Comparison of ENCODE assay signal across 8 cellular contexts in the genomic region with DNA sequence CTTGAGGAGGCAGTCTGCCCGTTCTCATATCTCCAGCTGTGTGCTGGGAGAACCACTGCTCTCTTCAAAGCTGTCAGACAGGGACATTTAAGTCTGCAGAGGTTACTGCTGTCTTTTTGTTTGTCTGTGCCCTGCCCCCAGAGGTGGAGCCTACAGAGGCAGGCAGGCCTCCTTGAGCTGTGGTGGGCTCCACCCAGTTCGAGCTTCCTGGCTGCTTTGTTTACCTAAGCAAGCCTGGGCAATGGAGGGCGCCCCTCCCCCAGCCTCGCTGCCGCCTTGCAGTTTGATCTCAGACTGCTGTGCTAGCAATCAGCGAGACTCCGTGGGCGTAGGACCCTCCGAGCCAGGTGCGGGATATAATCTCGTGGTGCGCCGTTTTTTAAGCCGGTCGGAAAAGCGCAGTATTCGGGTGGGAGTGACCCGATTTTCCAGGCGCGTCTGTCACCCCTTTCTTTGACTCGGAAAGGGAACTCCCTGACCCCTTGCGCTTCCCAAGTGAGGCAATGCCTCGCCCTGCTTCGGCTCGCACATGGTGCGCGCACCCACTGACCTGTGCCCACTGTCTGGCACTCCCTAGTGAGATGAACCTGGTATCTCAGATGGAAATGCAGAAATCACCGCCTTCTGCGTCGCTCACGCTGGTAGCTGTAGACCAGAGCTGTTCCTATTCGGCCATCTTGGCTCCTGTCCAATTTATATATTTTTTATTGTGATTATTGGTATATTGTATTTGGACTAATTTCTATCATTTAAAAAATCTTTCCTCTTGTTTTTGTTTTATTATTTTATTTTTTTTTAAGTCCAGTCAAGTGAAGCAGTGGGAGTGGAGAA. TPM values are rescaled to one million over a fixed set of nuclear protein-coding genes. Genes with fewer than 3 reads are reported as not detected.
DNase-seq lines count a peak whose midpoint lies in the region; ATAC-seq, FAIRE-seq and TF ChIP-seq lines count a peak whose summit lies in the region.
"Not testable (repeated sequence)": the region's sequence is repeated elsewhere in the genome, so short reads cannot be mapped to it uniquely, and the experiment has no call there.

No MANE protein-coding gene starts in this region.

- peaks cover 0 to 11% (median 10%) of the 10 kb centered on the region in 7 donors for H3K9me3 Mint-ChIP-seq in CD4-positive, CD25-positive, alpha-beta regulatory T cell
- not testable (repeated sequence) for H3K9me3 Mint-ChIP-seq in T-helper 1 cell treated with Interleukin-12 subunit alpha and Interleukin-12 subunit beta and Interleukin-4 antibody, amounts not matched to agents 30 μg/mL and 1 μg/mL, for 36 hours; activated CD8-positive, alpha-beta T cell treated with anti-CD3 and anti-CD28 coated beads, Interleukin-2, amount 10 ng/mL, durations not matched to agents 7 days and 5 days (ENCODE audit: insufficient read depth); neural crest cell

- H3K27me3 Mint-ChIP-seq in CD4-positive, CD25-positive, alpha-beta regulatory T cell; T-helper 1 cell treated with Interleukin-12 subunit alpha and Interleukin-12 subunit beta and Interleukin-4 antibody, amounts not matched to agents 30 μg/mL and 1 μg/mL, for 36 hours (ENCODE audit: low read depth); activated CD8-positive, alpha-beta T cell treated with anti-CD3 and anti-CD28 coated beads, Interleukin-2, amount 10 ng/mL, durations not matched to agents 7 days and 5 days (ENCODE audit: low read depth); neural crest cell (ENCODE audit: low read depth): not testable (repeated sequence)

- not testable (repeated sequence) for ATAC-seq in CD4-positive, CD25-positive, alpha-beta regulatory T cell (ENCODE audit: low read depth in 2 of 2); activated CD8-positive, alpha-beta T cell treated with anti-CD3 and anti-CD28 coated beads, Interleukin-2, amount 10 ng/mL, durations not matched to agents 7 days and 5 days; K562

- not testable (repeated sequence) for FAIRE-seq in K562 (lab: Jason Lieb, UNC)

- peak overlapping the region; percentile 86 for H3K9ac ChIP-seq in Loucy (ENCODE audit: low read depth, low read length, poor library complexity, severe bottlenecking)
- H3K9ac ChIP-seq in K562 (ENCODE audit: insufficient read depth in 1 of 2, low read depth in 2 of 2, low read length in 2 of 2): not testable (repeated sequence)

- not testable (repeated sequence) for H3K36me3 ChIP-seq in CD4-positive, CD25-positive, alpha-beta regulatory T cell (ENCODE audit: control insufficient read depth, insufficient read depth, low read length); Loucy (ENCODE audit: insufficient read depth, low read length); K562 (ENCODE audit: control insufficient read depth, insufficient read depth, low read length)

- peak overlapping the region; percentile 98 for H3K4me2 ChIP-seq in Loucy (ENCODE audit: low read depth, low read length, poor library complexity, severe bottlenecking)
- not testable (repeated sequence) for H3K4me2 ChIP-seq in K562 (ENCODE audit: insufficient read depth, low read length)

- not testable (repeated sequence) for H3K27me3 ChIP-seq in CD4-positive, CD25-positive, alpha-beta regulatory T cell (ENCODE audit: control insufficient read depth, insufficient read depth, low read length); Loucy (ENCODE audit: insufficient read depth, low read length, poor library complexity, severe bottlenecking); K562 (ENCODE audit: control insufficient read depth in 2 of 2, insufficient read depth in 2 of 2, low read length in 2 of 2)

- DNase-seq in CD4-positive, CD25-positive, alpha-beta regulatory T cell; activated CD8-positive, alpha-beta T cell treated with anti-CD3 and anti-CD28 coated beads, Interleukin-2, amount 10 ng/mL, durations not matched to agents 7 days and 5 days; K562 (ENCODE audit: extremely low read depth in 1 of 4, low spot score in 3 of 4); neural crest cell (ENCODE audit: low read depth, low spot score): not testable (repeated sequence)
- peak; percentile 25 for DNase-seq in ELF-1 (ENCODE audit: low read depth, low spot score)
- DNase-seq in NCI-H460 (ENCODE audit: extremely low read depth, low read depth): peak; percentile 53

- intact Hi-C loops in K562 (cut with micrococcal nuclease): not testable (repeated sequence)

- not testable (repeated sequence) for H3K79me2 ChIP-seq in Loucy (ENCODE audit: insufficient read depth, low read length); K562 (ENCODE audit: control insufficient read depth, insufficient read depth, low read length)

- H3F3A ChIP-seq in Loucy (ENCODE audit: low read depth): not testable (repeated sequence)

- WGBS in K562 (ENCODE audit: insufficient coverage, low coverage, missing lambda C conversion rate): 96% methylated on average over 8 of the region's 32 CpGs

- H3K9me1 ChIP-seq in K562 (ENCODE audit: control insufficient read depth, insufficient read depth, low read length): not testable (repeated sequence)

- peak overlapping the region; percentile 36 to 59 (median 52) for H3K27ac Mint-ChIP-seq in CD4-positive, CD25-positive, alpha-beta regulatory T cell
- H3K27ac Mint-ChIP-seq in T-helper 1 cell treated with Interleukin-12 subunit alpha and Interleukin-12 subunit beta and Interleukin-4 antibody, amounts not matched to agents 30 μg/mL and 1 μg/mL, for 36 hours: peak overlapping the region; percentile 62
- not testable (repeated sequence) for H3K27ac Mint-ChIP-seq in activated CD8-positive, alpha-beta T cell treated with anti-CD3 and anti-CD28 coated beads, Interleukin-2, amount 10 ng/mL, durations not matched to agents 7 days and 5 days
- H3K27ac Mint-ChIP-seq in neural crest cell (ENCODE audit: unreplicated experiment): peak overlapping the region; percentile 98

- H3K4me1 Mint-ChIP-seq in CD4-positive, CD25-positive, alpha-beta regulatory T cell: peaks cover 17 to 37% (median 25%) of the 10 kb centered on the region in 4 donors
- H3K4me1 Mint-ChIP-seq in T-helper 1 cell treated with Interleukin-12 subunit alpha and Interleukin-12 subunit beta and Interleukin-4 antibody, amounts not matched to agents 30 μg/mL and 1 μg/mL, for 36 hours (ENCODE audit: low read depth): peaks cover 13% of the 10 kb centered on the region
- not testable (repeated sequence) for H3K4me1 Mint-ChIP-seq in activated CD8-positive, alpha-beta T cell treated with anti-CD3 and anti-CD28 coated beads, Interleukin-2, amount 10 ng/mL, durations not matched to agents 7 days and 5 days (ENCODE audit: low read depth)
- H3K4me1 Mint-ChIP-seq in neural crest cell: peaks cover 22% of the 10 kb centered on the region

- H3K9me2 ChIP-seq in Loucy (replicated peaks; ENCODE audit: low read depth, low read length): not testable (repeated sequence)

- H3K4me3 Mint-ChIP-seq in CD4-positive, CD25-positive, alpha-beta regulatory T cell: peak overlapping the region; percentile 7 to 60 (median 44)
- peak overlapping the region; percentile 80 for H3K4me3 Mint-ChIP-seq in T-helper 1 cell treated with Interleukin-12 subunit alpha and Interleukin-12 subunit beta and Interleukin-4 antibody, amounts not matched to agents 30 μg/mL and 1 μg/mL, for 36 hours
- H3K4me3 Mint-ChIP-seq in activated CD8-positive, alpha-beta T cell treated with anti-CD3 and anti-CD28 coated beads, Interleukin-2, amount 10 ng/mL, durations not matched to agents 7 days and 5 days: peak overlapping the region; percentile 42
- peak overlapping the region; percentile 79 for H3K4me3 Mint-ChIP-seq in neural crest cell

- not testable (repeated sequence) for TF ChIP-seq POLR2A in K562 (conservative IDR thresholded peaks at IDR 0.05)

- not testable (repeated sequence) for TF ChIP-seq RAD21 in K562 (CRISPR knock-in tag; conservative IDR thresholded peaks at IDR 0.05 in 1 of 2, IDR thresholded peaks at IDR 0.05 in 1 of 2)

- peak overlapping the region; percentile 88 for H2AFZ ChIP-seq in Loucy (ENCODE audit: low read length)
- H2AFZ ChIP-seq in K562 (ENCODE audit: low read depth, low read length): not testable (repeated sequence)

- H4K20me1 ChIP-seq in Loucy (ENCODE audit: insufficient read depth, low read length, poor library complexity, severe bottlenecking); K562 (replicated peaks; ENCODE audit: control insufficient read depth, insufficient read depth, low read length): not testable (repeated sequence)

- in situ Hi-C loops in K562 (cut with MboI): not testable (repeated sequence)

- BruUV-seq in K562 (replicated peaks; lab: Mats Ljungman, UMichigan): not testable (repeated sequence)

- not testable (repeated sequence) for H3K36me3 Mint-ChIP-seq in CD4-positive, CD25-positive, alpha-beta regulatory T cell; T-helper 1 cell treated with Interleukin-12 subunit alpha and Interleukin-12 subunit beta and Interleukin-4 antibody, amounts not matched to agents 30 μg/mL and 1 μg/mL, for 36 hours (ENCODE audit: low read depth); activated CD8-positive, alpha-beta T cell treated with anti-CD3 and anti-CD28 coated beads, Interleukin-2, amount 10 ng/mL, durations not matched to agents 7 days and 5 days (ENCODE audit: low read depth); neural crest cell (ENCODE audit: low read depth)

- not testable (repeated sequence) for H3K9me3 ChIP-seq in CD4-positive, CD25-positive, alpha-beta regulatory T cell (ENCODE audit: control insufficient read depth in 2 of 2, low read length in 2 of 2); Loucy (ENCODE audit: insufficient read depth, low read depth, low read length); K562 (replicated peaks; ENCODE audit: control insufficient read depth, insufficient read depth, low read depth, low read length)

- not testable (repeated sequence) for H3K4me1 ChIP-seq in CD4-positive, CD25-positive, alpha-beta regulatory T cell (ENCODE audit: control insufficient read depth, insufficient read depth, low read length, poor library complexity, severe bottlenecking); Loucy (ENCODE audit: insufficient read depth, low read length, poor library complexity, severe bottlenecking)
- H3K4me1 ChIP-seq in K562 (replicated peaks in 1 of 2; ENCODE audit: control insufficient read depth in 2 of 2, insufficient read depth in 2 of 2, low read length in 2 of 2): peaks cover 0 to 13% of the 10 kb centered on the region in 2 experiments; a peak in 2 of 5 replicates

- peak overlapping the region; percentile 3 for H3K4me3 ChIP-seq in CD4-positive, CD25-positive, alpha-beta regulatory T cell (ENCODE audit: low read depth, low read length)
- peak overlapping the region; percentile 86 for H3K4me3 ChIP-seq in Loucy (ENCODE audit: low read length, poor library complexity, severe bottlenecking)
- H3K4me3 ChIP-seq in K562: not testable (repeated sequence)

- not testable (repeated sequence) for TF ChIP-seq EP300 in K562 (IDR thresholded peaks at IDR 0.05; ENCODE audit: low read length)

- POLR2A ChIA-PET in activated CD8-positive, alpha-beta T cell treated with anti-CD3 and anti-CD28 coated beads, Interleukin-2, amount 10 ng/mL, durations not matched to agents 7 days and 5 days (lab: Charles Lee); K562 (lab: Yijun Ruan, JAX): not testable (repeated sequence)

- TF ChIP-seq CTCF in Loucy (conservative IDR thresholded peaks at IDR 0.05; ENCODE audit: low read length); K562 (IDR thresholded peaks at IDR 0.05 in 2 of 3, conservative IDR thresholded peaks at IDR 0.05 in 1 of 3; ENCODE audit: insufficient read depth in 2 of 3, low read depth in 1 of 3, low read length in 3 of 3); neural crest cell (conservative IDR thresholded peaks at IDR 0.05): not testable (repeated sequence)

- not testable (repeated sequence) for H3K27ac ChIP-seq in CD4-positive, CD25-positive, alpha-beta regulatory T cell (ENCODE audit: insufficient read depth, low read length, poor library complexity, severe bottlenecking); K562 (ENCODE audit: extremely low read depth, low read depth, low read length)

- CTCF ChIA-PET in activated CD8-positive, alpha-beta T cell treated with anti-CD3 and anti-CD28 coated beads, Interleukin-2, amount 10 ng/mL, durations not matched to agents 7 days and 5 days (lab: Charles Lee); K562 (lab: Yijun Ruan, JAX; ENCODE audit: low intra/inter-chr PET ratio): not testable (repeated sequence)

RNA-seq across cellular contexts. Expression of gene IVNS1ABP, which starts 59.7 kb away (rescaled TPM):
- total RNA-seq in CD4-positive, CD25-positive, alpha-beta regulatory T cell: 373 TPM
- polyA plus RNA-seq in CD4-positive, CD25-positive, alpha-beta regulatory T cell: 10 to 100 TPM; 66.9 to 95.2 (median 79.9) TPM
- 56.3 and 59.5 TPM in 2 replicates for total RNA-seq in NCI-H460 (2014; rRNA removed; shearing (Covaris generic))
- polyA plus RNA-seq in NCI-H460 (2014; cell fraction: nucleus; rRNA removed): 121 and 195 TPM in 2 replicates
- total RNA-seq in activated CD8-positive, alpha-beta T cell treated with anti-CD3 and anti-CD28 coated beads, Interleukin-2, amount 10 ng/mL, durations not matched to agents 7 days and 5 days: 100 to 1,000 TPM; 216 to 234 TPM
- total RNA-seq in K562 (2011; cell fraction: chromatin; rRNA removed; ENCODE audit: low replicate concordance): 173 and 433 TPM in 2 replicates
- total RNA-seq in K562 (2011; cell fraction: nucleolus; rRNA removed): 69.9 and 88.0 TPM in 2 replicates
- 156 and 175 TPM in 2 replicates for total RNA-seq in K562 (2011; cell fraction: nucleoplasm; rRNA removed)
- total RNA-seq in K562 (2014; rRNA removed): 50.1 and 55.0 TPM in 2 replicates
- 98.4 and 106 TPM in 2 replicates for total RNA-seq in K562 (2014; rRNA removed; fragmentation: Illumina TruSeq; extraction: Trizol)
- total RNA-seq in K562 (2015; rRNA removed; fragmentation: Illumina TruSeq; extraction: Trizol): 77.7 and 79.5 TPM in 2 replicates
- 83.1 and 83.2 TPM in 2 replicates for total RNA-seq in K562 (2021)
- 126 and 128 TPM in 2 replicates for polyA plus RNA-seq in K562 (2011; rRNA removed)
- 19.6 and 49.4 TPM in 2 replicates for polyA plus RNA-seq in K562 (2011; cell fraction: cytosol; rRNA removed)
- 310 and 362 TPM in 2 replicates for polyA plus RNA-seq in K562 (2011; cell fraction: nucleus; rRNA removed)
- 30.0 and 50.2 TPM in 2 replicates for polyA plus RNA-seq in K562 (2012)
- 62.7 and 68.0 TPM in 2 replicates for polyA plus RNA-seq in K562 (2014; fragmentation: Illumina TruSeq; extraction: Trizol)
- polyA plus RNA-seq in K562 (2014; fragmentation: Nextera tagmentation; extraction: Ambion mirVana): 10 to 100 TPM; 30.6 to 77.7 TPM
- polyA plus RNA-seq in K562 (2014; rRNA removed): 57.4 and 61.2 TPM in 2 replicates
- 163 and 190 TPM in 2 replicates for polyA minus RNA-seq in K562 (2011; rRNA and poly(A)+ RNA removed)
- polyA minus RNA-seq in K562 (2011; cell fraction: cytosol; rRNA and poly(A)+ RNA removed): 32.6 and 42.3 TPM in 2 replicates
- polyA minus RNA-seq in K562 (2011; cell fraction: nucleus; rRNA and poly(A)+ RNA removed): 289 and 483 TPM in 2 replicates
- total RNA-seq in neural crest cell: 125 and 126 TPM in 2 replicates
